Comparison of ENCODE assay signal across 8 cellular contexts in the genomic region with DNA sequence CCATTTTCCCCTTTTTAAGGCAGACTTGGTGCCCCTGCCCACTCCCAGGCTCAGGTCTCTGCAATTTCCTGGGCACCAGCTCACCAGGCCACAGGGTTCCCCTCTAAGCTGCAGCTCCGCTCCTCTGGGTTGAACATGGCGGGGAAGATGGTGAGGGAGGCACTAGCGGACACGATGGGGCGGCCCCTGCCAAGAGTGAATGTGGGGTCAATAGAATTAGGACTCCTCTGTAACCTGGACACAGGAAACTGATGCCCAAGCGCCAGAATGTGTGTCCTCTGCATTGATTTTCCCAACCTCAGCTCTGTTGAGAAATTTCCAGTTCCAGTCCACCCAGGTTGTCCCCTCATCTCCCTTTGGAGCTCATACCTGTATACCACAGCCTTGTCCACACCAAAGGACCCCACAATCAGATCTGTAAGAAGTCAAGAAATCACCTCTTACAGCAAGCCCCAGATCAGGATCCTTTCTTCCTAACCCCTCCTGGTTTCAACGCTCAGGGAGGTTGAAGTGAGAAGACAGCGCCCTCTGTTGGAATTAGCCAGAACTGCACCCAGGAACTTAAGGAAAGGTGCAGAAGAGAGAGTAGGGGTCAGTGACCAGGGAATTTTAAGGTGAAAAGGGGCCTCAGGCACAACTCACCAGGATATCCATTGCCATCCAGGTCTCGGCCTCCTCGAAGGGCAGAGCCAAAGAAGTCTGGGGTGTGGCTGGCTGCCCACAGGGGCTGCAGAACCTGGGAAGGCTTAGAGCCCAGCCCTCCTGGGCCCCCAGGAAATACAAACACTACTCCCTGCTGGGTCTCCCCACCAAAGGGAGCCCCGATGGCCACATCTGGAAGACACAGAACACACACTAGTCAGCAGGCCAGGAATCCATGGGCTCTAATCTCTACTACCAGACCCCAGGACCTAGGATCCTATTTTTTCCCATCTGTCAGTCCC. TPM values are rescaled to one million over a fixed set of nuclear protein-coding genes. Genes with fewer than 3 reads are reported as not detected.
DNase-seq lines count a peak whose midpoint lies in the region; ATAC-seq and TF ChIP-seq lines count a peak whose summit lies in the region.

No MANE protein-coding gene starts in this region.

- H3K36me3 ChIP-seq in left ventricle myocardium inferior (peaks cover 100% of the 10 kb centered on the region), spleen (peaks cover 0 to 100% (median 46%) of the 10 kb centered on the region in 6 donors)

- TF ChIP-seq CTCF in GM13977 (IDR thresholded peaks at IDR 0.05; ENCODE audit: extremely low read depth, insufficient read depth, missing control alignments): peak; percentile 93
- TF ChIP-seq CTCF in left ventricle myocardium inferior (IDR thresholded peaks at IDR 0.05; ENCODE audit: borderline replicate concordance): peak; percentile 95
- peak; percentile 84 to 96 (median 92) for TF ChIP-seq CTCF in spleen (IDR thresholded peaks at IDR 0.05 in 8 of 11, conservative IDR thresholded peaks at IDR 0.05 in 3 of 11)

- in situ Hi-C loops in GM13977 (cut with MboI; ENCODE audit: low pct_unique_long_range_greater_than_20kb, low sequenced_read_pairs, unreplicated experiment): no loop called here

- peak; percentile 61 for DNase-seq in AG20443 (ENCODE audit: low spot score)
- no peak for DNase-seq in GM13977 (ENCODE audit: low spot score)
- peak; percentile 82 for DNase-seq in OCI-M1 (lab: John Stamatoyannopoulos, UW)
- peak in 3 of 4 experiments; percentile 28 to 49 (median 38) for DNase-seq in activated naive CD4-positive, alpha-beta T cell (lab: John Stamatoyannopoulos, UW)
- DNase-seq in left ventricle myocardium inferior: no peak
- no peak for DNase-seq in spleen

- no peak for TF ChIP-seq POLR2A in spleen (IDR thresholded peaks at IDR 0.05)

- H3K4me3 ChIP-seq in left ventricle myocardium inferior (no peak overlapping the region), spleen (no peak overlapping the region)

- H3K27ac ChIP-seq in left ventricle myocardium inferior (replicated peaks) (peak overlapping the region; percentile 51), spleen (peak overlapping the region in 3 of 8 donors; percentile 18 to 38 (median 24))

- 46 to 69% (median 64%) methylated on average over 7 to 11 of the region's 11 CpGs for WGBS in spleen, 5 donors

- H3K27me3 ChIP-seq in left ventricle myocardium inferior (ENCODE audit: low read depth): no peaks in the 10 kb centered on the region
- peaks cover 0 to 18% (median 0%) of the 10 kb centered on the region in 7 donors for H3K27me3 ChIP-seq in spleen (replicated peaks in 1 of 7)

- intact Hi-C loops in left ventricle myocardium inferior (cut with micrococcal nuclease): no loop called here
- intact Hi-C loops in spleen (cut with DNase I; ENCODE audit: low total_unique reads): no loop called here

- H3K4me1 ChIP-seq in left ventricle myocardium inferior: peaks cover 52% of the 10 kb centered on the region
- peaks cover 0 to 44% (median 5%) of the 10 kb centered on the region in 6 donors for H3K4me1 ChIP-seq in spleen

- H3K9me3 ChIP-seq in left ventricle myocardium inferior (replicated peaks) (no peaks in the 10 kb centered on the region), spleen (no peaks in the 10 kb centered on the region)

- ATAC-seq in GM21515 (IDR thresholded peaks at IDR 0.05; ENCODE audit: unreplicated experiment) (no peak), GM18909 (IDR thresholded peaks at IDR 0.05; ENCODE audit: poor library complexity, unreplicated experiment) (no peak)

RNA-seq across cellular contexts. Expression of a gene that starts 14.7 kb away (rescaled TPM):
- total RNA-seq in left ventricle myocardium inferior (55.3 TPM), spleen (10 to 100 TPM; 20.8 to 44.9 (median 36.3) TPM)
- 1 to 10 TPM; 7.0 to 9.5 (median 9.1) TPM for polyA plus RNA-seq in spleen

RNA-seq across cellular contexts. Expression of a gene that starts 19.8 kb away (rescaled TPM):
- 7.1 TPM for total RNA-seq in left ventricle myocardium inferior
- 10 to 100 TPM; 19.9 to 40.3 (median 27.2) TPM for total RNA-seq in spleen
- 10 to 100 TPM in 2 of 3 donors, 1 to 10 TPM in 1; 7.4 to 12.5 (median 12.4) TPM for polyA plus RNA-seq in spleen

RNA-seq across cellular contexts. Expression of a gene that starts 40.0 kb away (rescaled TPM):
- total RNA-seq in left ventricle myocardium inferior (not detected), spleen (10 to 100 TPM in 1 of 7 donors, 1 to 10 TPM in 5, under 1 TPM in 1; 0.97 to 12.5 (median 2.9) TPM)
- polyA plus RNA-seq in spleen: under 1 TPM; 0.35 to 0.47 (median 0.39) TPM

Comparison
In these comparisons a context has a peak if more than half of its experiments do, and no peak if none do; other contexts are left out.
1. DNase-seq: peak in AG20443 (single experiment), OCI-M1 (single experiment) and activated naive CD4-positive, alpha-beta T cell (3 of 4); none in GM13977 (single experiment), left ventricle myocardium inferior (single experiment) and spleen (single experiment).
2. Peak in every context shown above with its lines, with median percentiles within 50 percentile points of each other: CTCF ChIP-seq.